ENCODE assay signal across 16 cellular contexts in genomic region chr6:89044988-89045387, GRCh38. TPM values are rescaled to one million over a fixed set of nuclear protein-coding genes. Genes with fewer than 3 reads are reported as not detected.
A peak's percentile ranks its signal among the peaks of the same experiment; 100 is the strongest.
DNase-seq lines count a peak whose midpoint lies in the region; ATAC-seq, FAIRE-seq and TF ChIP-seq lines count a peak whose summit lies in the region.
"Had no signal": no experiment of that assay in that cellular context is flagged by ENCODE, and none has a peak within 500 bp of the region (broad histone marks: within the 10 kb centered on the region; RNA-seq: fewer than 3 reads in every experiment).

No MANE protein-coding gene starts in this region.

- no peaks in the 10 kb centered on the region for H3K36me3 Mint-ChIP-seq in central memory CD8-positive, alpha-beta T cell (ENCODE audit: insufficient read depth)
- H3K36me3 Mint-ChIP-seq in activated naive CD4-positive, alpha-beta T cell treated with anti-CD3 and anti-CD28 coated beads, Interleukin-2, amount 10 ng/mL, durations not matched to agents 7 days and 5 days = no peaks in the 10 kb centered on the region

- no peak for FAIRE-seq in HepG2 (lab: Jason Lieb, UNC)
- FAIRE-seq: bronchial epithelial cell, small intestine had no signal

- TF ChIP-seq POLR2A in right lobe of liver (IDR thresholded peaks at IDR 0.05) (no peak), HepG2 (IDR thresholded peaks at IDR 0.05; ENCODE audit: insufficient read depth in 1 of 2, low read depth in 2 of 2, low read length in 2 of 2) (no peak)

- POLR2A ChIA-PET in HepG2 (lab: Yijun Ruan, JAX) = no interaction called here

- DNase-seq in right lobe of liver = no peak
- DNase-seq in HepG2 (ENCODE audit: low spot score) = no peak
- no peak for DNase-seq in central memory CD8-positive, alpha-beta T cell (ENCODE audit: low spot score in 2 of 2)
- peak; percentile 36 for DNase-seq in midbrain (lab: John Stamatoyannopoulos, UW)
- no peak for DNase-seq in upper lobe of right lung
- DNase-seq in activated naive CD4-positive, alpha-beta T cell treated with anti-CD3 and anti-CD28 coated beads, Interleukin-2, amount 10 ng/mL, durations not matched to agents 7 days and 5 days = no peak
- DNase-seq in effector CD4-positive, alpha-beta T cell = no peak
- DNase-seq in activated CD8-positive, alpha-beta memory T cell treated with anti-CD3 and anti-CD28 coated beads, Interleukin-2, amount 50 U/mL, for 4 hours = no peak
- DNase-seq: NCI-H1694, NCI-H82, small intestine had no signal

- H2AFZ ChIP-seq in HepG2 (ENCODE audit: low read length) = no peak overlapping the region

- TF ChIP-seq CTCF in right lobe of liver (IDR thresholded peaks at IDR 0.05) (no peak), HepG2 (CRISPR knock-in tag; IDR thresholded peaks at IDR 0.05) (no peak), upper lobe of right lung (IDR thresholded peaks at IDR 0.05) (no peak)

- intact Hi-C loops in right lobe of liver (cut with DNase I) (no loop called here), HepG2 (cut with micrococcal nuclease; ENCODE audit: unreplicated experiment) (no loop called here), upper lobe of right lung (cut with DNase I) (no loop called here)

- H3K9ac ChIP-seq in HepG2 (ENCODE audit: insufficient read depth, low read depth, low read length) = no peak overlapping the region

- H3K27ac Mint-ChIP-seq in central memory CD8-positive, alpha-beta T cell (ENCODE audit: low read depth) = no peak overlapping the region
- H3K27ac Mint-ChIP-seq in activated naive CD4-positive, alpha-beta T cell treated with anti-CD3 and anti-CD28 coated beads, Interleukin-2, amount 10 ng/mL, durations not matched to agents 7 days and 5 days = no peak overlapping the region
- H3K27ac Mint-ChIP-seq: activated naive CD4-positive, alpha-beta T cell treated with anti-CD3 and anti-CD28 coated beads, Interleukin-2, amount 50 U/mL, for 24 hours had no signal

- H4K20me1 ChIP-seq in HepG2 (ENCODE audit: insufficient read depth, low read length) = no peaks in the 10 kb centered on the region

- H3K9me3 Mint-ChIP-seq in central memory CD8-positive, alpha-beta T cell = no peaks in the 10 kb centered on the region
- peaks cover 3% of the 10 kb centered on the region for H3K9me3 Mint-ChIP-seq in activated naive CD4-positive, alpha-beta T cell treated with anti-CD3 and anti-CD28 coated beads, Interleukin-2, amount 10 ng/mL, durations not matched to agents 7 days and 5 days
- H3K9me3 Mint-ChIP-seq: activated naive CD4-positive, alpha-beta T cell treated with anti-CD3 and anti-CD28 coated beads, Interleukin-2, amount 50 U/mL, for 24 hours; neural crest cell had no signal

- H3K36me3 ChIP-seq in right lobe of liver (no peaks in the 10 kb centered on the region), HepG2 (replicated peaks in 1 of 2; ENCODE audit: control insufficient read depth in 1 of 2, insufficient read depth in 2 of 2, low read length in 2 of 2) (no peaks in the 10 kb centered on the region), upper lobe of right lung (no peaks in the 10 kb centered on the region)
- H3K36me3 ChIP-seq: SJSA1 had no signal

- no TSS peak for BruUV-seq in HepG2 (replicated peaks; lab: Mats Ljungman, UMichigan)

- H3K79me2 ChIP-seq in HepG2 (ENCODE audit: insufficient read depth, low read length) = no peaks in the 10 kb centered on the region

- TF ChIP-seq EP300 in HepG2 (IDR thresholded peaks at IDR 0.05; ENCODE audit: low read depth in 2 of 2, low read length in 2 of 2) = no peak
- TF ChIP-seq EP300 in HepG2 (CRISPR knock-in tag; IDR thresholded peaks at IDR 0.05; ENCODE audit: borderline replicate concordance) = no peak

- peak; percentile 58 to 75 (median 68) for ATAC-seq in right lobe of liver
- ATAC-seq in HepG2 = no peak
- peak; percentile 24 for ATAC-seq in central memory CD8-positive, alpha-beta T cell (replicated peaks; ENCODE audit: extremely low read depth, poor library complexity, severe bottlenecking)
- peak; percentile 94 for ATAC-seq in upper lobe of right lung

- no peaks in the 10 kb centered on the region for H3K4me1 Mint-ChIP-seq in central memory CD8-positive, alpha-beta T cell
- peaks cover 6% of the 10 kb centered on the region for H3K4me1 Mint-ChIP-seq in activated naive CD4-positive, alpha-beta T cell treated with anti-CD3 and anti-CD28 coated beads, Interleukin-2, amount 10 ng/mL, durations not matched to agents 7 days and 5 days

- no peaks in the 10 kb centered on the region for H3K27me3 Mint-ChIP-seq in central memory CD8-positive, alpha-beta T cell
- peaks cover 11% of the 10 kb centered on the region for H3K27me3 Mint-ChIP-seq in activated naive CD4-positive, alpha-beta T cell treated with anti-CD3 and anti-CD28 coated beads, Interleukin-2, amount 10 ng/mL, durations not matched to agents 7 days and 5 days
- H3K27me3 Mint-ChIP-seq: activated naive CD4-positive, alpha-beta T cell treated with anti-CD3 and anti-CD28 coated beads, Interleukin-2, amount 50 U/mL, for 24 hours had no signal

- H3K4me3 Mint-ChIP-seq in central memory CD8-positive, alpha-beta T cell = no peak overlapping the region
- no peak overlapping the region for H3K4me3 Mint-ChIP-seq in activated naive CD4-positive, alpha-beta T cell treated with anti-CD3 and anti-CD28 coated beads, Interleukin-2, amount 10 ng/mL, durations not matched to agents 7 days and 5 days
- H3K4me3 Mint-ChIP-seq: activated naive CD4-positive, alpha-beta T cell treated with anti-CD3 and anti-CD28 coated beads, Interleukin-2, amount 50 U/mL, for 24 hours; neural crest cell had no signal

- CTCF ChIA-PET in HepG2 (lab: Yijun Ruan, JAX; ENCODE audit: low intra/inter-chr PET ratio, low total read pairs) = no interaction called here
- CTCF ChIA-PET in activated naive CD4-positive, alpha-beta T cell treated with anti-CD3 and anti-CD28 coated beads, Interleukin-2, amount 10 ng/mL, durations not matched to agents 7 days and 5 days (lab: Charles Lee) = no interaction called here

- 58% methylated on average over 4 of the region's 5 CpGs for WGBS in right lobe of liver (ENCODE audit: insufficient coverage, low coverage, low lambda C conversion rate, missing lambda C conversion rate)
- 45% methylated on average over 5 of the region's 5 CpGs for WGBS in HepG2 (ENCODE audit: low lambda C conversion rate)

- H3K9me3 ChIP-seq in right lobe of liver = no peaks in the 10 kb centered on the region
- no peaks in the 10 kb centered on the region for H3K9me3 ChIP-seq in HepG2 (ENCODE audit: low read length)
- H3K9me3 ChIP-seq in upper lobe of right lung = no peaks in the 10 kb centered on the region
- H3K9me3 ChIP-seq: SJSA1 had no signal

- H3K4me1 ChIP-seq in right lobe of liver = peaks cover 0 to 6% (median 2%) of the 10 kb centered on the region in 4 donors
- peaks cover 13% of the 10 kb centered on the region for H3K4me1 ChIP-seq in HepG2 (ENCODE audit: insufficient read depth, low read length)
- peaks cover 11% of the 10 kb centered on the region for H3K4me1 ChIP-seq in upper lobe of right lung
- H3K4me1 ChIP-seq: SJSA1 had no signal

- H3K4me2 ChIP-seq in HepG2 (ENCODE audit: low read depth, low read length) = no peak overlapping the region

- H3K4me3 ChIP-seq in right lobe of liver (no peak overlapping the region), HepG2 (replicated peaks in 1 of 3; ENCODE audit: insufficient read depth in 1 of 3, low read depth in 2 of 3, low read length in 3 of 3) (no peak overlapping the region), upper lobe of right lung (no peak overlapping the region)
- H3K4me3 ChIP-seq: SJSA1 had no signal

- H3K27ac ChIP-seq in right lobe of liver = no peak overlapping the region
- no peak overlapping the region for H3K27ac ChIP-seq in HepG2 (ENCODE audit: extremely low read length, insufficient read depth, low read length)
- peak overlapping the region; percentile 30 for H3K27ac ChIP-seq in upper lobe of right lung
- H3K27ac ChIP-seq: SJSA1, VCaP had no signal

- TF ChIP-seq RAD21 in HepG2 (CRISPR knock-in tag; IDR thresholded peaks at IDR 0.05) = no peak

- in situ Hi-C loops in HepG2 (cut with HindIII; ENCODE audit: extremely low pct_ligation_motif_present, low pct_unique_long_range_greater_than_20kb) = no loop called here

- no peaks in the 10 kb centered on the region for H3K27me3 ChIP-seq in right lobe of liver
- 0 out of 5 replicates have a peak, but pooled peaks cover 0 to 3% of the 10 kb centered on the region in 2 experiments for H3K27me3 ChIP-seq in HepG2 (ENCODE audit: control insufficient read depth in 1 of 2, insufficient read depth in 2 of 2, low read length in 2 of 2)
- H3K27me3 ChIP-seq in upper lobe of right lung = no peaks in the 10 kb centered on the region
- H3K27me3 ChIP-seq: SJSA1 had no signal

TF ChIP-seq in HepG2, 621 proteins besides CTCF, POLR2A, EP300 and RAD21 (continues in another document):
- TF ChIP-seq NONO (IDR thresholded peaks at IDR 0.05) = no peak
- TF ChIP-seq NONO (CRISPR knock-in tag; conservative IDR thresholded peaks at IDR 0.05) = no peak
- no peak for TF ChIP-seq ARNTL (CRISPR knock-in tag; IDR thresholded peaks at IDR 0.05)
- no peak for TF ChIP-seq HNRNPL (IDR thresholded peaks at IDR 0.05; ENCODE audit: low read depth, low read length)
- TF ChIP-seq PHF20 (CRISPR knock-in tag; IDR thresholded peaks at IDR 0.05) = no peak

RNA-seq across cellular contexts. Expression of gene PNRC1, which starts 35.6 kb away (rescaled TPM):
- total RNA-seq in right lobe of liver = 100 to 1,000 TPM in 3 of 6 experiments, 10 to 100 TPM in 3; 55.4 to 182 (median 105) TPM
- 31.0 and 36.0 TPM in 2 replicates for total RNA-seq in HepG2 (2016; rRNA removed; fragmentation: Illumina TruSeq; extraction: Trizol)
- 57.2 and 58.4 TPM in 2 replicates for total RNA-seq in HepG2 (2016; cell fraction: cytosol; rRNA removed; fragmentation: Illumina TruSeq; extraction: Trizol; ENCODE audit: low read depth)
- 26.3 and 34.2 TPM in 2 replicates for total RNA-seq in HepG2 (2016; cell fraction: insoluble cytoplasmic fraction; rRNA removed; fragmentation: Illumina TruSeq; extraction: Trizol)
- total RNA-seq in HepG2 (2016; cell fraction: membrane; rRNA removed; fragmentation: Illumina TruSeq; extraction: Trizol) = 91.5 and 98.2 TPM in 2 replicates
- total RNA-seq in HepG2 (2016; cell fraction: nucleus; rRNA removed; fragmentation: Illumina TruSeq; extraction: Trizol) = 38.0 and 44.9 TPM in 2 replicates
- 16.8 and 17.6 TPM in 2 replicates for polyA plus RNA-seq in HepG2 (2011; rRNA removed)
- polyA plus RNA-seq in HepG2 (2011; cell fraction: cytosol; rRNA removed) = 6.9 and 11.3 TPM in 2 replicates
- 11.1 and 19.2 TPM in 2 replicates for polyA plus RNA-seq in HepG2 (2011; cell fraction: nucleus; rRNA removed)
- polyA plus RNA-seq in HepG2 (2012) = 109 TPM in 2 replicates
- 35.4 and 35.7 TPM in 2 replicates for polyA plus RNA-seq in HepG2 (2016; cell fraction: cytosol; fragmentation: Illumina TruSeq; extraction: Trizol; ENCODE audit: low read depth)
- 27.3 and 28.4 TPM in 2 replicates for polyA plus RNA-seq in HepG2 (2016; cell fraction: insoluble cytoplasmic fraction; fragmentation: Illumina TruSeq; extraction: Trizol; ENCODE audit: low read depth)
- polyA plus RNA-seq in HepG2 (2016; cell fraction: membrane; fragmentation: Illumina TruSeq; extraction: Trizol; ENCODE audit: low read depth) = 40.5 and 45.9 TPM in 2 replicates
- polyA plus RNA-seq in HepG2 (2016; cell fraction: nucleus; fragmentation: Illumina TruSeq; extraction: Trizol; ENCODE audit: insufficient read depth, low read depth) = 58.0 and 62.1 TPM in 2 replicates
- 17.7 and 21.3 TPM in 2 replicates for polyA minus RNA-seq in HepG2 (2011; rRNA and poly(A)+ RNA removed; ENCODE audit: low replicate concordance)
- 38.4 and 54.1 TPM in 2 replicates for polyA minus RNA-seq in HepG2 (2011; cell fraction: cytosol; rRNA and poly(A)+ RNA removed)
- 44.4 and 44.5 TPM in 2 replicates for polyA minus RNA-seq in HepG2 (2011; cell fraction: nucleus; rRNA and poly(A)+ RNA removed)
- total RNA-seq in upper lobe of right lung = 183 TPM
